In the genomic region with DNA sequence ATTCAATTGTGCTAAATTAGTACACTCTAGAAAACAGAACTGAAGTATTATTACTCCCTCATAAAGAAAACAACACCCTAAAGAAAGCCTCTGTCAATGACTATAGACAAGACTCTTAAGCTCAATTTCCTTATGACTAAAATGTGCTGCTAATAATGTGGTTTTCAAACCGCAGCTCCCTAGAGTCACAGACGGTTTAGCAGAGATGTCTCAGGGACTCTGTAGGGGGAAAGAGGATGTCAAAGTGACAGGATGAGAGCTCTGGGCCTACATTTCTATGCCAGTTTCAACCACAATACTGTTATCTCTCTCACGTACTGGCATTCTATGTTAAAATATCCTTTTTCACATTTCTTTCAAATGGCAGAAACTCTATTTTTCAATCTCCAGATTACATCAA, we compare ENCODE assay signal across 1 cellular context.
TF ChIP-seq lines count a peak whose summit lies in the region.

No MANE protein-coding gene starts in this region.

TF ChIP-seq in K562, 482 proteins besides CTCF, POLR2A, EP300 and RAD21 (continued from another document):
- TF ChIP-seq, protein P1, sequence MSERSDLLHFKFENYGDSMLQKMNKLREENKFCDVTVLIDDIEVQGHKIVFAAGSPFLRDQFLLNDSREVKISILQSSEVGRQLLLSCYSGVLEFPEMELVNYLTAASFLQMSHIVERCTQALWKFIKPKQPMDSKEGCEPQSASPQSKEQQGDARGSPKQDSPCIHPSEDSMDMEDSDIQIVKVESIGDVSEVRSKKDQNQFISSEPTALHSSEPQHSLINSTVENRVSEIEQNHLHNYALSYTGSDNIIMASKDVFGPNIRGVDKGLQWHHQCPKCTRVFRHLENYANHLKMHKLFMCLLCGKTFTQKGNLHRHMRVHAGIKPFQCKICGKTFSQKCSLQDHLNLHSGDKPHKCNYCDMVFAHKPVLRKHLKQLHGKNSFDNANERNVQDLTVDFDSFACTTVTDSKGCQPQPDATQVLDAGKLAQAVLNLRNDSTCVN (CRISPR knock-in tag; IDR thresholded peaks at IDR 0.05) = no peak
